21 cellular contexts compared by ENCODE assay signal in the genomic region with DNA sequence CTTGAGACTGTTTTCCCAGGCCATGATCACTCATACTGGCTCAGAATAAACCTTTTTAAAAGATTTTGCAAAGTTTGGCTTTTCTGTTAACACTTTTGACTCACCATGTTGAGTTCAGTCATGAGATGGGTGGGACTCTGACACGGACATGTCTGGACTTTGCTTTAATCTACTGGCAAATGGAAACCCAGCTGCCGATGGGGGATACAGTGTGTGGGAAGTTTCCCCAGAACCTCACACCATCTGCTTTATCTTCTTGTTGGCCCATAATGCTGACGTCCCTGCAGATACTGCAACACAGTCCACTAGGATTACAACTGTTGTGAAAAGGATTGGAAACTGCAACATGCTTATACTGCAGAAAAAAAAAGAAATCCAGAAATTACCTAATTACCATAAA.
A peak's percentile ranks its signal among the peaks of the same experiment; 100 is the strongest.
DNase-seq lines count a peak whose midpoint lies in the region; ATAC-seq, FAIRE-seq and TF ChIP-seq lines count a peak whose summit lies in the region.
"Had no signal": no experiment of that assay in that cellular context is flagged by ENCODE, and none has a peak within 500 bp of the region (broad histone marks: within the 10 kb centered on the region; RNA-seq: fewer than 3 reads in every experiment).

No MANE protein-coding gene starts in this region.

- H3K4me2 ChIP-seq in hepatocyte, result no peak overlapping the region
- no peak overlapping the region for H3K4me2 ChIP-seq in OCI-LY7 (ENCODE audit: low read length)

- intact Hi-C loops in pancreas (cut with DNase I), result no loop called here
- intact Hi-C loops in OCI-LY7 (cut with micrococcal nuclease; ENCODE audit: unreplicated experiment), result no loop called here

- no peaks in the 10 kb centered on the region for H3K9me2 ChIP-seq in hepatocyte (replicated peaks; ENCODE audit: insufficient read depth)
- no peaks in the 10 kb centered on the region for H3K9me2 ChIP-seq in OCI-LY7 (ENCODE audit: insufficient read depth, low read length)

- H2AFZ ChIP-seq in hepatocyte (no peak overlapping the region), OCI-LY7 (ENCODE audit: low read length) (no peak overlapping the region)

- no peaks in the 10 kb centered on the region for H3K36me3 ChIP-seq in hepatocyte (replicated peaks; ENCODE audit: insufficient read depth, low read depth)
- H3K36me3 ChIP-seq in pancreas, result no peaks in the 10 kb centered on the region
- H3K36me3 ChIP-seq in OCI-LY7 (ENCODE audit: insufficient read depth, low read length), result no peaks in the 10 kb centered on the region
- H3K36me3 ChIP-seq: BE2C, SJSA1 had no signal

- TF ChIP-seq CTCF in hepatocyte (IDR thresholded peaks at IDR 0.05; ENCODE audit: poor library complexity) (no peak), pancreas (IDR thresholded peaks at IDR 0.05) (no peak), OCI-LY7 (conservative IDR thresholded peaks at IDR 0.05; ENCODE audit: low read length) (no peak)

- H4K20me1 ChIP-seq in hepatocyte (ENCODE audit: insufficient read depth, poor library complexity, severe bottlenecking) (no peaks in the 10 kb centered on the region), OCI-LY7 (ENCODE audit: insufficient read depth, low read length) (no peaks in the 10 kb centered on the region)

- H3K79me2 ChIP-seq in hepatocyte (no peaks in the 10 kb centered on the region), OCI-LY7 (ENCODE audit: insufficient read depth, low read depth, low read length) (no peaks in the 10 kb centered on the region)

- H3K27ac ChIP-seq in hepatocyte (peak overlapping the region; percentile 37), pancreas (no peak overlapping the region), OCI-LY7 (ENCODE audit: low read depth, low read length, poor library complexity, severe bottlenecking) (no peak overlapping the region)
- H3K27ac ChIP-seq: RWPE1, SJSA1 had no signal

- 69% methylated on average over 3 of the region's 3 CpGs for WGBS in hepatocyte (ENCODE audit: low lambda C conversion rate, missing lambda C conversion rate)
- 76 to 82% methylated on average over 3 of the region's 3 CpGs for WGBS in pancreas, 2 donors

- H3K4me3 ChIP-seq in hepatocyte, result no peak overlapping the region
- no peak overlapping the region for H3K4me3 ChIP-seq in pancreas
- H3K4me3 ChIP-seq in OCI-LY7 (ENCODE audit: low read depth, low read length, poor library complexity, severe bottlenecking), result no peak overlapping the region
- H3K4me3 ChIP-seq: SJSA1 had no signal

- CTCF ChIA-PET in OCI-LY7 (lab: Charles Lee; ENCODE audit: unreplicated experiment), result no interaction called here

- no TSS peak for BruUV-seq in OCI-LY7 (replicated peaks; lab: Mats Ljungman, UMichigan)

- H3K9me3 ChIP-seq in hepatocyte (ENCODE audit: low read depth), result no peaks in the 10 kb centered on the region
- H3K9me3 ChIP-seq in pancreas, result no peaks in the 10 kb centered on the region
- H3K9me3 ChIP-seq in OCI-LY7 (ENCODE audit: low read length), result no peaks in the 10 kb centered on the region
- H3K9me3 ChIP-seq: BE2C, SJSA1 had no signal

- DNase-seq in NCI-H82 (lab: John Stamatoyannopoulos, UW), result peak; percentile 22
- DNase-seq in NCI-H82 treated with DMSO at 0.1 percent for 48 hours (lab: John Stamatoyannopoulos, UW; ENCODE audit: unreplicated experiment), result no peak
- DNase-seq in hepatocyte (ENCODE audit: low spot score), result peak; percentile 26
- DNase-seq in pancreas, result no peak
- no peak for DNase-seq in NCI-H2196 (lab: John Stamatoyannopoulos, UW; ENCODE audit: unreplicated experiment)
- DNase-seq in activated CD8-positive, alpha-beta memory T cell treated with anti-CD3 and anti-CD28 coated beads, Interleukin-2, amount 50 U/mL, for 48 hours, result no peak
- no peak for DNase-seq in OCI-LY7 (ENCODE audit: low spot score)
- DNase-seq: 8988T; BE2C; Calu3; CD4-positive, alpha-beta memory T cell; DMS79; NCI-H1092; NCI-H2107; NCI-H226; NCI-H526; OCI-M1 had no signal

- POLR2A ChIA-PET in OCI-LY7 (lab: Charles Lee), result no interaction called here

- peak in 3 of 4 donors; percentile 26 to 63 (median 38) for ATAC-seq in pancreas
- no peak for ATAC-seq in GM19395 (IDR thresholded peaks at IDR 0.05; ENCODE audit: unreplicated experiment)

- FAIRE-seq in pancreas (lab: Jason Lieb, UNC), result no peak
- FAIRE-seq: H54 had no signal

- H3K4me1 ChIP-seq in hepatocyte (ENCODE audit: insufficient read depth) (no peaks in the 10 kb centered on the region), pancreas (no peaks in the 10 kb centered on the region), OCI-LY7 (ENCODE audit: insufficient read depth, low read length, poor library complexity, severe bottlenecking) (no peaks in the 10 kb centered on the region)
- H3K4me1 ChIP-seq: BE2C, SJSA1 had no signal

- H3K27me3 ChIP-seq in hepatocyte (no peaks in the 10 kb centered on the region), pancreas (no peaks in the 10 kb centered on the region)
- H3K27me3 ChIP-seq: BE2C, SJSA1 had no signal

Comparison
In these comparisons a context has a peak if more than half of its experiments do, and no peak if none do; other contexts are left out.
1. DNase-seq: peak in NCI-H82 (single experiment) and hepatocyte (single experiment); none in NCI-H82 treated with DMSO at 0.1 percent for 48 hours (single experiment), pancreas (0 of 6), NCI-H2196 (single experiment), activated CD8-positive, alpha-beta memory T cell treated with anti-CD3 and anti-CD28 coated beads, Interleukin-2, amount 50 U/mL, for 48 hours (single experiment) and OCI-LY7 (single experiment).